In the genomic region with DNA sequence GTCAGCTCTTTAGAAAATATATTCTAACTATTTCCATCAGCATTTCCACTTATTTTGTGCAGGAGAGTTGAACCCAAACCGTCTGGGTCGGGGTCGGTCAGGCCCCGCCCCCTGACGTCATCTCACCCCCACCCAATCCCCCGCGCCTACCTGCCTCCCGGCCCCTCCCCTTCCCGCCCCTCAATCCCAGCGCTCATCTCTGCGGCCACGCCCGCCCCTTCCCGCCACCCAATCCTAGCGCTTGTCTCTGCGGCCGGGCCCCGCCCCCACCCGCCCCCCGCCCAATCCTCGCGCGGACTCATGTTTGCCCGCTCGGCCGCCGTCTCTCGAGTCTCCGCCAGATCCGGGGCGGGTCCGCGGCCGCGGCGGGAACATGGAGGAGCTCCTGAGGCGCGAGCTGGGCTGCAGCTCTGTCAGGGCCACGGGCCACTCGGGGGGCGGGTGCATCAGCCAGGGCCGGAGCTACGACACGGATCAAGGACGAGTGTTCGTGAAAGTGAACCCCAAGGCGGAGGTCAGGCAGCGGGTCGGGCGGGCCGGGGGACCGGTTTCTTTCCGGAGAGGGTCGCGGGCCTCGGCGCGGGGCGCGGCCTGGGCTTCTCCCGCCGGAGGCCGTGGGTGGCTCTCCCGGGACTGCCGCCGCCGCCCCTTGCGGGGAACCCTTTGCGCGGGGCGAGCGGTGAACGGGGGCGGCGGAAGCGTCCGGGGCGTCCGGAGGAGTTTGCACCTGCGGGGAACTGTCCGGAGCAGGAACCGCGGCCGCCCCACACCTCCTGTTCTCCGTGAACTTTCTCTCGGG, we compare ENCODE assay signal across 8 cellular contexts. TPM values are rescaled to one million over a fixed set of nuclear protein-coding genes. Genes with fewer than 3 reads are reported as not detected.
DNase-seq lines count a peak whose midpoint lies in the region; ATAC-seq and TF ChIP-seq lines count a peak whose summit lies in the region.

FN3KRP (plus strand) TSS at position 324 of the 799 bp plus-strand sequence; CDS start at position 374, 50 bp downstream.

- H3K79me2 ChIP-seq in GM23338 (replicated peaks; ENCODE audit: insufficient read depth) = peaks cover 4% of the 10 kb centered on the region; the same call in 1 of the 2 replicates

- no peak within 1 kb of the TSS for H3K27ac ChIP-seq in GM23338 (ENCODE audit: low read depth)

- H3K4me2 ChIP-seq in GM23338 = peak within 1 kb of the TSS; percentile 91

- no peaks in the 10 kb centered on the region; the same call in 2 of the 3 replicates for H3K9me3 Mint-ChIP-seq in GM23338
- H3K9me3 Mint-ChIP-seq in nephron = no peaks in the 10 kb centered on the region

- H3K27ac Mint-ChIP-seq in GM23338 (peak within 1 kb of the TSS; percentile 82; the same call in 1 of the 2 replicates), nephron (peak within 1 kb of the TSS in 1 of 3 experiments; percentile 69)

- peak within 1 kb of the TSS; percentile 97 for H2AFZ ChIP-seq in GM23338

- 0 out of 2 replicates have a peak, but pooled peaks cover 2% of the 10 kb centered on the region for H3K9me3 ChIP-seq in MG63

- H3K4me1 Mint-ChIP-seq in GM23338 = peaks cover 9% of the 10 kb centered on the region
- H3K4me1 Mint-ChIP-seq in nephron = peaks cover 23% of the 10 kb centered on the region

- H3K4me3 ChIP-seq in GM23338 = peak within 1 kb of the TSS; percentile 82
- peak within 1 kb of the TSS; percentile 94 for H3K4me3 ChIP-seq in MG63
- H3K4me3 ChIP-seq in fibroblast of pulmonary artery (replicated peaks; ENCODE audit: low read depth, low read length) = peak within 1 kb of the TSS; percentile 74

- ATAC-seq in GM23338 = peak; percentile 79

- H4K20me1 ChIP-seq in GM23338 (replicated peaks; ENCODE audit: insufficient read depth) = no peaks in the 10 kb centered on the region

- 0 out of 2 replicates have a peak, but pooled peaks cover 4% of the 10 kb centered on the region for H3K27me3 ChIP-seq in GM23338 (ENCODE audit: insufficient read depth)
- H3K27me3 ChIP-seq in MG63 = no peaks in the 10 kb centered on the region

- no peaks in the 10 kb centered on the region for H3F3A ChIP-seq in GM23338 (replicated peaks; ENCODE audit: low read depth)

- H3K4me1 ChIP-seq in GM23338 (ENCODE audit: insufficient read depth) = peaks cover 4% of the 10 kb centered on the region; the same call in 1 of the 2 replicates

- DNase-seq in DMS153 treated with DMSO at 0.1 percent for 48 hours (lab: John Stamatoyannopoulos, UW; ENCODE audit: unreplicated experiment) = peak; percentile 66
- DNase-seq in GM23338 (ENCODE audit: low spot score) = peak; percentile 91
- DNase-seq in MG63 = peak; percentile 96
- peak; percentile 96 for DNase-seq in SHP77 treated with DMSO at 0.1 percent for 48 hours (lab: John Stamatoyannopoulos, UW)
- DNase-seq in activated effector memory CD4-positive, alpha-beta T cell treated with Interleukin-2 at 50 U/mL for 16 hours = peak; percentile 76
- DNase-seq in fibroblast of pulmonary artery (ENCODE audit: low read depth) = peak; percentile 94
- peak; percentile 89 for DNase-seq in stimulated activated naive CD4-positive, alpha-beta T cell treated with Interleukin-2 at 50 U/mL for 16 hours (lab: John Stamatoyannopoulos, UW)

- H3K36me3 Mint-ChIP-seq in GM23338 (ENCODE audit: low read depth) (peaks cover 10% of the 10 kb centered on the region), nephron (ENCODE audit: low read depth) (peaks cover 14% of the 10 kb centered on the region)

- no peak for TF ChIP-seq CTCF in GM23338 (conservative IDR thresholded peaks at IDR 0.05; ENCODE audit: low read depth in 2 of 2)
- no peak for TF ChIP-seq CTCF in fibroblast of pulmonary artery (IDR thresholded peaks at IDR 0.05; ENCODE audit: low read length, missing control alignments)
- TF ChIP-seq CTCF in nephron (IDR thresholded peaks at IDR 0.05; ENCODE audit: unreplicated experiment in 3 of 3) = no peak

- H3K9me2 ChIP-seq in GM23338 (ENCODE audit: insufficient read depth) = no peaks in the 10 kb centered on the region

- H3K4me3 Mint-ChIP-seq in GM23338 = peak within 1 kb of the TSS; percentile 94
- peak within 1 kb of the TSS; percentile 95 to 96 (median 96) for H3K4me3 Mint-ChIP-seq in nephron

- H3K36me3 ChIP-seq in GM23338 (ENCODE audit: insufficient read depth) (no peaks in the 10 kb centered on the region), MG63 (peaks cover 25% of the 10 kb centered on the region)

- H3K27me3 Mint-ChIP-seq in GM23338 (ENCODE audit: insufficient read depth, low read depth, poor library complexity) (peaks cover 3% of the 10 kb centered on the region), nephron (ENCODE audit: low read depth) (peaks cover 10% of the 10 kb centered on the region)

TF ChIP-seq in GM23338, 12 proteins besides CTCF, POLR2A, EP300 and RAD21:
- TF ChIP-seq ZNF114 (CRISPR knock-in tag; IDR thresholded peaks at IDR 0.05) (no peak), POLR2AphosphoS5 (IDR thresholded peaks at IDR 0.05; ENCODE audit: low read depth) (peak; percentile 74), CREB1 (CRISPR knock-in tag; IDR thresholded peaks at IDR 0.05; ENCODE audit: low read depth) (peak; percentile 69)
- TF ChIP-seq, protein P1, sequence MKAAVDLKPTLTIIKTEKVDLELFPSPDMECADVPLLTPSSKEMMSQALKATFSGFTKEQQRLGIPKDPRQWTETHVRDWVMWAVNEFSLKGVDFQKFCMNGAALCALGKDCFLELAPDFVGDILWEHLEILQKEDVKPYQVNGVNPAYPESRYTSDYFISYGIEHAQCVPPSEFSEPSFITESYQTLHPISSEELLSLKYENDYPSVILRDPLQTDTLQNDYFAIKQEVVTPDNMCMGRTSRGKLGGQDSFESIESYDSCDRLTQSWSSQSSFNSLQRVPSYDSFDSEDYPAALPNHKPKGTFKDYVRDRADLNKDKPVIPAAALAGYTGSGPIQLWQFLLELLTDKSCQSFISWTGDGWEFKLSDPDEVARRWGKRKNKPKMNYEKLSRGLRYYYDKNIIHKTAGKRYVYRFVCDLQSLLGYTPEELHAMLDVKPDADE (IDR thresholded peaks at IDR 0.05) = no peak
TF ChIP-seq in GM23338: peak in this region for 2.

RNA-seq across cellular contexts. Expression of gene FN3KRP, which starts in this region (rescaled TPM):
- total RNA-seq in GM23338 (2014; rRNA removed; shearing (Covaris generic)) = 13.2 and 15.9 TPM in 2 replicates
- 15.1 and 16.7 TPM in 2 replicates for polyA plus RNA-seq in GM23338 (2016; fragmentation: Nextera tagmentation; extraction: Ambion mirVana)
- 33.8 and 60.9 TPM in 2 replicates for total RNA-seq in MG63 (2014; rRNA removed; shearing (Covaris generic); ENCODE audit: low replicate concordance)
